Comparison of ENCODE assay signal across 21 cellular contexts in genomic region chr15:100186366-100186765, GRCh38.
"Had no signal": no experiment of that assay in that cellular context is flagged by ENCODE, and none has a peak within 500 bp of the region (broad histone marks: within the 10 kb centered on the region; RNA-seq: fewer than 3 reads in every experiment).

No MANE protein-coding gene starts in this region.

- ATAC-seq: gastroesophageal sphincter, left cardiac atrium, left ventricle myocardium superior, right cardiac atrium had no signal

- H3K27me3 ChIP-seq: esophagus muscularis mucosa, gastroesophageal sphincter, neutrophil, stomach had no signal

- H3K27ac ChIP-seq: epithelial cell of prostate, esophagus muscularis mucosa, gastroesophageal sphincter, neutrophil, stomach had no signal

- H3K36me3 ChIP-seq: esophagus muscularis mucosa, gastroesophageal sphincter, neutrophil, stomach had no signal

- H3K4me1 ChIP-seq: gastroesophageal sphincter, stomach had no signal

- H3K4me3 ChIP-seq: esophagus muscularis mucosa, gastroesophageal sphincter, lung, stomach had no signal

- DNase-seq: effector memory CD4-positive, alpha-beta T cell; glutamatergic neuron; left cardiac atrium; left ventricle myocardium superior; mesenchymal stem cell; naive B cell; nephron progenitor cell; posterior cingulate gyrus; right cardiac atrium; stimulated activated CD4-positive, alpha-beta T cell treated with anti-CD3 and anti-CD28 coated beads, Interleukin-15, amount 100 ng/mL, for 24 hours; stimulated activated CD4-positive, alpha-beta T cell treated with anti-CD3 and anti-CD28 coated beads, Interleukin-1b, Interleukin-23, amount 100 ng/mL, for 48 hours; stimulated activated CD4-positive, alpha-beta T cell treated with anti-CD3 and anti-CD28 coated beads, Interleukin-4, amount 100 ng/mL, for 24 hours; stimulated activated naive CD4-positive, alpha-beta T cell; stomach; substantia nigra; trophoblast cell had no signal

- H3K9me3 ChIP-seq: esophagus muscularis mucosa, gastroesophageal sphincter, neutrophil, stomach had no signal
